Comparison of ENCODE assay signal across 13 cellular contexts in genomic region chr9:113885183-113886002, GRCh38. TPM values are rescaled to one million over a fixed set of nuclear protein-coding genes. Genes with fewer than 3 reads are reported as not detected.
DNase-seq lines count a peak whose midpoint lies in the region; ATAC-seq and TF ChIP-seq lines count a peak whose summit lies in the region.
"Had no signal": no experiment of that assay in that cellular context is flagged by ENCODE, and none has a peak within 500 bp of the region (broad histone marks: within the 10 kb centered on the region; RNA-seq: fewer than 3 reads in every experiment).

No MANE protein-coding gene starts in this region.

- no peak for TF ChIP-seq EP300 in stomach (IDR thresholded peaks at IDR 0.05)

- H3K4me3 Mint-ChIP-seq in HFFc6: 0 out of 2 replicates have a peak overlapping the region, but pooled peaks have one; percentile 87

- no peak for ATAC-seq in right lobe of liver
- no peak for ATAC-seq in GM18502 (IDR thresholded peaks at IDR 0.05; ENCODE audit: poor library complexity, unreplicated experiment)

- TF ChIP-seq POLR2A in adrenal gland (IDR thresholded peaks at IDR 0.05) (no peak), right lobe of liver (IDR thresholded peaks at IDR 0.05) (no peak), stomach (IDR thresholded peaks at IDR 0.05) (no peak)

- H3K36me3 ChIP-seq in adrenal gland (replicated peaks in 1 of 2) (no peaks in the 10 kb centered on the region), right lobe of liver (no peaks in the 10 kb centered on the region), stomach (no peaks in the 10 kb centered on the region)

- H3K27ac ChIP-seq in adrenal gland (peak overlapping the region in 3 of 5 donors; percentile 56 to 63 (median 57)), right lobe of liver (peak overlapping the region in 2 of 3 donors; percentile 71 to 79), stomach (peak overlapping the region in 4 of 5 donors; percentile 31 to 68 (median 60))

- POLR2A ChIA-PET in HEK293T (lab: Yijun Ruan, JAX): no interaction called here

- H3K4me1 ChIP-seq in adrenal gland (replicated peaks in 1 of 2) (peaks cover 22 to 53% of the 10 kb centered on the region in 2 donors), right lobe of liver (peaks cover 0 to 29% (median 15%) of the 10 kb centered on the region in 4 donors), stomach (peaks cover 19 to 64% (median 42%) of the 10 kb centered on the region in 4 donors)

- no peaks in the 10 kb centered on the region for H3K9me3 ChIP-seq in adrenal gland (replicated peaks in 1 of 3)
- H3K9me3 ChIP-seq in right lobe of liver: no peaks in the 10 kb centered on the region
- peaks cover 0 to under 1% (median 0%) of the 10 kb centered on the region in 4 donors for H3K9me3 ChIP-seq in stomach
- H3K9me3 ChIP-seq: mucosa of descending colon had no signal

- DNase-seq in HFFc6 (no peak), adrenal gland (no peak), right lobe of liver (no peak), stomach (no peak), HEK293T (ENCODE audit: extremely low spot score) (no peak), CD1c-positive myeloid dendritic cell (ENCODE audit: extremely low spot score) (no peak)
- DNase-seq: activated CD4-positive, alpha-beta T cell treated with anti-CD3 and anti-CD28 coated beads for 1 hour; activated naive CD4-positive, alpha-beta T cell treated with Interleukin-2 at 50 U/mL for 16 hours; heart right ventricle; mucosa of descending colon; NCI-H446; SIG-M5 had no signal

- intact Hi-C loops in adrenal gland (cut with DNase I): no loop called here
- intact Hi-C loops in right lobe of liver (cut with DNase I): no loop called here
- intact Hi-C loops in stomach (cut with DNase I; ENCODE audit: low total_unique reads): no loop called here

- H3K9me3 Mint-ChIP-seq in HFFc6: peaks cover 7% of the 10 kb centered on the region

- H3K27me3 ChIP-seq in adrenal gland (no peaks in the 10 kb centered on the region), right lobe of liver (no peaks in the 10 kb centered on the region), stomach (no peaks in the 10 kb centered on the region)
- H3K27me3 ChIP-seq: heart right ventricle had no signal

- peak overlapping the region; percentile 36; the same call in 1 of the 2 replicates for H3K27ac Mint-ChIP-seq in HFFc6

- WGBS in adrenal gland, 4 donors: 59 to 65% (median 62%) methylated on average over 8 of the region's 8 CpGs
- 71% methylated on average over 8 of the region's 8 CpGs for WGBS in right lobe of liver (ENCODE audit: insufficient coverage, low coverage, low lambda C conversion rate, missing lambda C conversion rate)
- 65 to 86% (median 72%) methylated on average over 8 of the region's 8 CpGs for WGBS in stomach, 5 donors

- no peaks in the 10 kb centered on the region for H3K27me3 Mint-ChIP-seq in HFFc6 (ENCODE audit: insufficient read depth)

- no peak for TF ChIP-seq CTCF in HFFc6 (IDR thresholded peaks at IDR 0.05)
- no peak for TF ChIP-seq CTCF in adrenal gland (IDR thresholded peaks at IDR 0.05)
- TF ChIP-seq CTCF in right lobe of liver (IDR thresholded peaks at IDR 0.05): no peak
- TF ChIP-seq CTCF in stomach (IDR thresholded peaks at IDR 0.05): no peak

- CTCF ChIA-PET in HEK293T (lab: Yijun Ruan, JAX): no interaction called here

- peaks cover 43% of the 10 kb centered on the region for H3K4me1 Mint-ChIP-seq in HFFc6 (ENCODE audit: low read depth)

- peaks cover 34% of the 10 kb centered on the region for H3K36me3 Mint-ChIP-seq in HFFc6 (ENCODE audit: low read depth)

- H3K4me3 ChIP-seq in adrenal gland (peak overlapping the region in 1 of 4 donors; percentile 52), right lobe of liver (no peak overlapping the region), stomach (peak overlapping the region; percentile 23 to 34 (median 26))
- H3K4me3 ChIP-seq: mucosa of descending colon had no signal

TF ChIP-seq in HEK293T, 16 proteins besides CTCF, POLR2A, EP300 and RAD21:
- TF ChIP-seq TARDBP (IDR thresholded peaks at IDR 0.05): no peak
- no peak for TF ChIP-seq ELF4 (IDR thresholded peaks at IDR 0.05)
- TF ChIP-seq CTBP1 (IDR thresholded peaks at IDR 0.05; ENCODE audit: borderline replicate concordance): no peak
- no peak for TF ChIP-seq PKNOX1 (IDR thresholded peaks at IDR 0.05)
- TF ChIP-seq ZNF384 (IDR thresholded peaks at IDR 0.05): no peak

RNA-seq across cellular contexts. Expression of gene ZNF618, which starts 9.3 kb away (rescaled TPM):
- 10 to 100 TPM in 4 of 6 experiments, 1 to 10 TPM in 2; 9.4 to 13.6 (median 11.5) TPM for total RNA-seq in HFFc6 (2021; fragmentation: NEBNext Ultra II Directional; extraction: Animal tissue kit (Norgen Biotek cat#: 25700))
- total RNA-seq in adrenal gland (10 to 100 TPM in 6 of 8 donors, 1 to 10 TPM in 2; 6.6 to 21.3 (median 12.1) TPM), right lobe of liver (1 to 10 TPM; 2.9 to 7.9 (median 6.0) TPM), stomach (10 to 100 TPM in 3 of 5 donors, 1 to 10 TPM in 2; 2.3 to 19.8 (median 13.4) TPM)
- polyA plus RNA-seq in adrenal gland (1 to 10 TPM; 4.5 to 8.0 (median 5.5) TPM), stomach (1 to 10 TPM; 1.2 to 3.0 (median 1.5) TPM)

Comparison
In these comparisons a context has a peak if more than half of its experiments do, and no peak if none do; other contexts are left out.
1. H3K4me3 ChIP-seq: peak in stomach (4 of 4); none in right lobe of liver (0 of 3).
2. Peak in every context shown above with its lines, with median percentiles within 50 percentile points of each other: H3K27ac ChIP-seq.